12 cellular contexts compared by ENCODE assay signal in genomic region chr10:127354992-127355391, GRCh38.
A peak's percentile ranks its signal among the peaks of the same experiment; 100 is the strongest.
DNase-seq lines count a peak whose midpoint lies in the region; FAIRE-seq and TF ChIP-seq lines count a peak whose summit lies in the region.
"Had no signal": no experiment of that assay in that cellular context is flagged by ENCODE, and none has a peak within 500 bp of the region (broad histone marks: within the 10 kb centered on the region; RNA-seq: fewer than 3 reads in every experiment).

No MANE protein-coding gene starts in this region.

- no peaks in the 10 kb centered on the region for H3K79me2 ChIP-seq in Karpas-422 (ENCODE audit: low read length)
- H3K79me2 ChIP-seq in H1 (ENCODE audit: control insufficient read depth in 1 of 2, insufficient read depth in 2 of 2, low read length in 2 of 2): no peaks in the 10 kb centered on the region
- no peaks in the 10 kb centered on the region for H3K79me2 ChIP-seq in neural progenitor cell (ENCODE audit: low read depth)

- no peak overlapping the region for H2BK20ac ChIP-seq in H1 (ENCODE audit: low read length)

- H3K79me1 ChIP-seq in H1 (ENCODE audit: low read depth, low read length): no peaks in the 10 kb centered on the region

- TF ChIP-seq EP300 in H1 (IDR thresholded peaks at IDR 0.05; ENCODE audit: borderline replicate concordance in 1 of 2, low read depth in 2 of 2, low read length in 2 of 2) (no peak), ovary (IDR thresholded peaks at IDR 0.05) (no peak)

- H3K9ac ChIP-seq in Karpas-422 (ENCODE audit: low read length) (no peak overlapping the region), H1 (replicated peaks in 1 of 4; ENCODE audit: extremely low read depth in 1 of 4, low read depth in 3 of 4, low read length in 3 of 4) (no peak overlapping the region), neural progenitor cell (no peak overlapping the region), colonic mucosa (ENCODE audit: low read depth in 2 of 2, low read length in 2 of 2) (no peak overlapping the region)
- H3K9ac ChIP-seq: KMS-11 had no signal

- H3K27ac ChIP-seq in Karpas-422 (ENCODE audit: low read length) (no peak overlapping the region), H1 (ENCODE audit: low read depth, low read length) (no peak overlapping the region), neural progenitor cell (no peak overlapping the region), ovary (no peak overlapping the region), colonic mucosa (no peak overlapping the region)
- H3K27ac ChIP-seq: KMS-11 had no signal

- H2BK5ac ChIP-seq in H1 (ENCODE audit: low read depth, low read length): no peak overlapping the region

- H3K4me3 ChIP-seq in Karpas-422 (ENCODE audit: low read length): no peak overlapping the region
- no peak overlapping the region for H3K4me3 ChIP-seq in H1 (ENCODE audit: extremely low read depth in 1 of 4, insufficient read depth in 2 of 4, low read depth in 3 of 4, low read length in 4 of 4)
- no peak overlapping the region for H3K4me3 ChIP-seq in neural progenitor cell
- no peak overlapping the region for H3K4me3 ChIP-seq in ovary
- no peak overlapping the region for H3K4me3 ChIP-seq in colonic mucosa

- no peaks in the 10 kb centered on the region for H3K9me3 Mint-ChIP-seq in neural progenitor cell
- H3K9me3 Mint-ChIP-seq: naive B cell had no signal

- TF ChIP-seq POLR2A in H1 (IDR thresholded peaks at IDR 0.05; ENCODE audit: control extremely low read depth in 1 of 2, low read depth in 2 of 2, low read length in 2 of 2) (no peak), ovary (IDR thresholded peaks at IDR 0.05) (no peak)

- H2BK12ac ChIP-seq in H1 (ENCODE audit: low read depth, low read length): no peak overlapping the region

- POLR2A ChIA-PET in H1 (lab: Charles Lee; ENCODE audit: partially characterized antibody): no interaction called here

- no peak overlapping the region for H3K14ac ChIP-seq in H1 (ENCODE audit: insufficient read length)

- H4K20me1 ChIP-seq in Karpas-422 (ENCODE audit: insufficient read depth, low read depth, low read length) (no peaks in the 10 kb centered on the region), H1 (replicated peaks in 1 of 2; ENCODE audit: control insufficient read depth in 1 of 2, insufficient read depth in 2 of 2, low read length in 2 of 2) (no peaks in the 10 kb centered on the region), neural progenitor cell (ENCODE audit: low read depth) (no peaks in the 10 kb centered on the region)

- DNase-seq in DMS153 (lab: John Stamatoyannopoulos, UW) (peak; percentile 6), Karpas-422 (peak; percentile 41), H1 (ENCODE audit: low read depth in 1 of 2, low spot score in 2 of 2) (no peak), neural progenitor cell (ENCODE audit: low spot score) (no peak), ovary (no peak), colonic mucosa (no peak), globus pallidus (ENCODE audit: low spot score) (no peak)
- DNase-seq: activated CD4-positive, alpha-beta T cell treated with anti-CD3 and anti-CD28 coated beads for 1 hour; naive B cell; NCI-H2081 had no signal

- no peaks in the 10 kb centered on the region for H3K9me2 ChIP-seq in Karpas-422 (replicated peaks; ENCODE audit: insufficient read depth, low read length)

- H3K23ac ChIP-seq in H1 (ENCODE audit: insufficient read length): no peak overlapping the region

- H3K56ac ChIP-seq in H1 (replicated peaks; ENCODE audit: insufficient read length, low read depth, low read length): no peak overlapping the region

- no peak for FAIRE-seq in H1 (lab: Jason Lieb, UNC)

- no peak for TF ChIP-seq RAD21 in H1 (IDR thresholded peaks at IDR 0.05 in 1 of 2, conservative IDR thresholded peaks at IDR 0.05 in 1 of 2; ENCODE audit: low read depth in 2 of 2, low read length in 2 of 2)

- H2AK5ac ChIP-seq in H1 (ENCODE audit: low read depth, low read length): no peak overlapping the region

- H3F3A ChIP-seq in neural progenitor cell (ENCODE audit: low read depth): no peaks in the 10 kb centered on the region

- H2AFZ ChIP-seq in Karpas-422 (ENCODE audit: low read length) (no peak overlapping the region), H1 (ENCODE audit: low read length) (no peak overlapping the region), neural progenitor cell (replicated peaks) (no peak overlapping the region)

- no peak overlapping the region for H2BK120ac ChIP-seq in H1 (replicated peaks; ENCODE audit: low read depth, low read length)

- H3K27ac Mint-ChIP-seq in neural progenitor cell: no peak overlapping the region
- H3K27ac Mint-ChIP-seq: activated naive CD8-positive, alpha-beta T cell; naive B cell had no signal

- H4K91ac ChIP-seq in H1 (replicated peaks; ENCODE audit: insufficient read length, low read length): peak overlapping the region; percentile 47

- CTCF ChIA-PET in H1 (lab: Charles Lee; ENCODE audit: partially characterized antibody): no interaction called here

- H3K23me2 ChIP-seq in H1 (ENCODE audit: low read depth, low read length): no peaks in the 10 kb centered on the region

- 100% methylated on average over 1 of the region's 1 CpG; no CpG with 5 or more reads in 1 of the 2 experiments for WGBS in H1 (ENCODE audit: extremely low coverage in 1 of 2, insufficient coverage in 1 of 2, insufficient read length in 1 of 2, insufficient replicate concordance in 2 of 2, low coverage in 1 of 2, low lambda C conversion rate in 2 of 2, missing lambda C conversion rate in 1 of 2), 2 experiments
- 97 to 100% (median 97%) methylated on average over 1 of the region's 1 CpG for WGBS in ovary, 3 donors

- no peak for TF ChIP-seq CTCF in H1 (IDR thresholded peaks at IDR 0.05; ENCODE audit: control extremely low read depth in 1 of 3, insufficient read depth in 1 of 3, low read depth in 1 of 3, low read length in 3 of 3)
- peak; percentile 43 for TF ChIP-seq CTCF in neural progenitor cell (IDR thresholded peaks at IDR 0.05)
- TF ChIP-seq CTCF in ovary (IDR thresholded peaks at IDR 0.05): no peak
- no peak for TF ChIP-seq CTCF in colonic mucosa (IDR thresholded peaks at IDR 0.05)

- H3K36me3 ChIP-seq in Karpas-422 (ENCODE audit: insufficient read depth, low read length) (no peaks in the 10 kb centered on the region), H1 (ENCODE audit: control insufficient read depth in 2 of 4, insufficient read depth in 4 of 4, low read length in 3 of 4) (0 out of 8 replicates have a peak, but pooled peaks cover 0 to 2% (median 0%) of the 10 kb centered on the region in 4 experiments), neural progenitor cell (no peaks in the 10 kb centered on the region), ovary (no peaks in the 10 kb centered on the region), colonic mucosa (no peaks in the 10 kb centered on the region)

- H3K9me3 ChIP-seq in Karpas-422 (ENCODE audit: low read length): no peaks in the 10 kb centered on the region
- H3K9me3 ChIP-seq in H1 (ENCODE audit: insufficient read depth in 2 of 2, low read depth in 1 of 2, low read length in 1 of 2): no peaks in the 10 kb centered on the region
- H3K9me3 ChIP-seq in neural progenitor cell (ENCODE audit: low read depth): no peaks in the 10 kb centered on the region
- no peaks in the 10 kb centered on the region for H3K9me3 ChIP-seq in ovary
- no peaks in the 10 kb centered on the region for H3K9me3 ChIP-seq in colonic mucosa

- H3K18ac ChIP-seq in H1 (ENCODE audit: extremely low read depth, low read length): no peak overlapping the region

- H4K8ac ChIP-seq in H1 (ENCODE audit: extremely low read depth, insufficient read depth, low read length): no peak overlapping the region

- H2BK15ac ChIP-seq in H1 (ENCODE audit: low read length): no peak overlapping the region

- no peaks in the 10 kb centered on the region for H3K27me3 ChIP-seq in Karpas-422 (ENCODE audit: low read length)
- no peaks in the 10 kb centered on the region for H3K27me3 ChIP-seq in H1 (replicated peaks in 1 of 4; ENCODE audit: control insufficient read depth in 3 of 4, extremely low read depth in 1 of 4, insufficient read depth in 3 of 4, low read length in 3 of 4)
- H3K27me3 ChIP-seq in neural progenitor cell: no peaks in the 10 kb centered on the region
- no peaks in the 10 kb centered on the region for H3K27me3 ChIP-seq in ovary
- H3K27me3 ChIP-seq in colonic mucosa: no peaks in the 10 kb centered on the region

- H3K36me3 Mint-ChIP-seq in neural progenitor cell: no peaks in the 10 kb centered on the region
- H3K36me3 Mint-ChIP-seq: activated naive CD8-positive, alpha-beta T cell; naive B cell had no signal

- no peak overlapping the region for H3K4ac ChIP-seq in H1 (replicated peaks; ENCODE audit: insufficient read length, low read depth, low read length)

- H3K4me1 ChIP-seq in Karpas-422 (ENCODE audit: low read length) (no peaks in the 10 kb centered on the region), H1 (replicated peaks in 1 of 4; ENCODE audit: control insufficient read depth in 3 of 4, insufficient read depth in 4 of 4, low read length in 3 of 4) (peaks cover 0 to 2% (median 0%) of the 10 kb centered on the region in 4 experiments; a peak in 2 of 7 replicates), neural progenitor cell (peaks cover 7% of the 10 kb centered on the region), ovary (ENCODE audit: insufficient read depth) (no peaks in the 10 kb centered on the region), colonic mucosa (no peaks in the 10 kb centered on the region)

- H3K4me2 ChIP-seq in Karpas-422 (ENCODE audit: low read depth, low read length, poor library complexity, severe bottlenecking) (no peak overlapping the region), H1 (ENCODE audit: insufficient read depth in 1 of 2, low read depth in 2 of 2, low read length in 2 of 2) (no peak overlapping the region), neural progenitor cell (no peak overlapping the region)
- H3K4me2 ChIP-seq: KMS-11 had no signal

- H3K4me1 Mint-ChIP-seq in neural progenitor cell: peaks cover 7% of the 10 kb centered on the region
- H3K4me1 Mint-ChIP-seq: naive B cell had no signal

- H3K4me3 Mint-ChIP-seq in neural progenitor cell: no peak overlapping the region
- H3K4me3 Mint-ChIP-seq: activated naive CD8-positive, alpha-beta T cell; naive B cell had no signal

- H3K27me3 Mint-ChIP-seq in neural progenitor cell (ENCODE audit: insufficient read depth, low read depth): peaks cover 3% of the 10 kb centered on the region

- intact Hi-C loops in ovary (cut with DNase I) (no loop called here), colonic mucosa (cut with DNase I) (no loop called here)

- H4K5ac ChIP-seq in H1 (ENCODE audit: insufficient read length, low read depth, low read length): no peak overlapping the region

TF ChIP-seq in H1, 55 proteins besides CTCF, POLR2A, EP300 and RAD21 (continues in another document):
- TF ChIP-seq CEBPB (IDR thresholded peaks at IDR 0.05; ENCODE audit: low read depth, low read length): no peak
- no peak for TF ChIP-seq YY1 (IDR thresholded peaks at IDR 0.05; ENCODE audit: low read depth, low read length)
- TF ChIP-seq MAX (IDR thresholded peaks at IDR 0.05): no peak
- TF ChIP-seq CBX8 (IDR thresholded peaks at IDR 0.05; ENCODE audit: borderline replicate concordance, low read depth, low read length): no peak
- TF ChIP-seq GABPA (IDR thresholded peaks at IDR 0.05; ENCODE audit: borderline replicate concordance, insufficient read depth, low read length): no peak

Comparison
In these comparisons a context has a peak if more than half of its experiments do, and no peak if none do; other contexts are left out.
1. DNase-seq: peak in DMS153 (single experiment) and Karpas-422 (single experiment); none in H1 (0 of 2), neural progenitor cell (single experiment), ovary (0 of 5), colonic mucosa (single experiment) and globus pallidus (single experiment).